8 cellular contexts compared by ENCODE assay signal in genomic region chr1:23191199-23191598, GRCh38. TPM values are rescaled to one million over a fixed set of nuclear protein-coding genes. Genes with fewer than 3 reads are reported as not detected.
"Had no signal": no experiment of that assay in that cellular context is flagged by ENCODE, and none has a peak within 500 bp of the region (broad histone marks: within the 10 kb centered on the region; RNA-seq: fewer than 3 reads in every experiment).

No MANE protein-coding gene starts in this region.

- H3K4me3 ChIP-seq: GM12878 had no signal

- FAIRE-seq: G401.6, GM12878, GM12891, GM12892, GM18507, GM19239 had no signal

- DNase-seq: GDM1, GF-D8 had no signal

- ATAC-seq: GM12878 had no signal

RNA-seq across cellular contexts. Expression of gene HTR1D, which starts 26.1 kb away (rescaled TPM):
- total RNA-seq: GM12878 had no signal
